25 cellular contexts compared by ENCODE assay signal in the genomic region with DNA sequence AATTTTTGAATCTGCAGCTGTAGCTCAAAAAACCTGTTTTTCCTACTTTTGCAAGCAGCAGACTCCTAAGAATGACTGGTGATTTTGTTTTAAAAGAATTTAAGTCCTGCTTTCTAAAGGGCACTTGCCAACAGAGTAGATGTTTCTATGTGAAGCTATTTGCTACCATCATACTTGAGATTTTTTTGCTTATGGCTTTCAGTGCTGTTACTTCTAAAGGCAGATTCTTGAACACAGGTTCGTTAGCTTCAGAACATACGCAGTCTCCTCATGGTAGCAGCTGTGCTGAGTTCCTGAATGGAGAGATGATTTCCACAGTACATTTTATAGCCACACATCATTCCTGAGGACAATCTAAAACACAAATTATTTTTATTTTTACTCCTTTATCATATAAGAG. TPM values are rescaled to one million over a fixed set of nuclear protein-coding genes. Genes with fewer than 3 reads are reported as not detected.
DNase-seq lines count a peak whose midpoint lies in the region; ATAC-seq and TF ChIP-seq lines count a peak whose summit lies in the region.
"Had no signal": no experiment of that assay in that cellular context is flagged by ENCODE, and none has a peak within 500 bp of the region (broad histone marks: within the 10 kb centered on the region; RNA-seq: fewer than 3 reads in every experiment).

No MANE protein-coding gene starts in this region.

- no peak overlapping the region for H3K18ac ChIP-seq in neuronal stem cell (ENCODE audit: low read length)

- ATAC-seq in right cardiac atrium: no peak
- no peak for ATAC-seq in body of pancreas
- ATAC-seq: activated T-cell treated with anti-CD3 and anti-CD28 coated beads, Interleukin-2, amount 50 U/mL, for 72 hours; left colon; naive thymus-derived CD8-positive, alpha-beta T cell; Panc1; stimulated activated naive B cell treated with anti-CD40 and anti-IgM and Interleukin-4, amounts not matched to agents 10 μg/mL and 1 μg/mL and 100 μg/mL, for 72 hours had no signal

- peaks cover 3% of the 10 kb centered on the region for H3K27me3 Mint-ChIP-seq in activated naive CD8-positive, alpha-beta T cell treated with anti-CD3 and anti-CD28 coated beads for 36 hours
- H3K27me3 Mint-ChIP-seq: activated CD4-positive, alpha-beta T cell treated with anti-CD3 and anti-CD28 coated beads, Interleukin-2, amount 10 ng/mL, durations not matched to agents 24 days and 14 days; stimulated activated naive B cell treated with anti-CD40 and anti-IgM and Interleukin-4, amounts not matched to agents 10 μg/mL and 1 μg/mL and 100 μg/mL, for 72 hours had no signal

- TF ChIP-seq POLR2A in body of pancreas (IDR thresholded peaks at IDR 0.05): no peak

- H3K4me1 ChIP-seq in left ventricle myocardium inferior (peaks cover 61% of the 10 kb centered on the region), right cardiac atrium (ENCODE audit: control insufficient read depth, insufficient read depth, low read length) (no peaks in the 10 kb centered on the region), body of pancreas (peaks cover 52% of the 10 kb centered on the region), neuronal stem cell (ENCODE audit: control insufficient read depth in 2 of 2, insufficient read depth in 1 of 2, low read depth in 1 of 2, low read length in 2 of 2) (no peaks in the 10 kb centered on the region), tibial artery (peaks cover 0 to 46% (median 11%) of the 10 kb centered on the region in 4 donors)
- H3K4me1 ChIP-seq: tibial nerve had no signal

- H3K27ac ChIP-seq in left ventricle myocardium inferior (replicated peaks) (peak overlapping the region; percentile 45), right cardiac atrium (ENCODE audit: low read length) (no peak overlapping the region), body of pancreas (peak overlapping the region in 3 of 4 donors; percentile 76 to 79 (median 76)), neuronal stem cell (replicated peaks; ENCODE audit: low read length) (no peak overlapping the region), tibial artery (peak overlapping the region; percentile 68 to 75)
- H3K27ac ChIP-seq: BLaER1, tibial nerve had no signal

- 84% methylated on average over 2 of the region's 2 CpGs for WGBS in right cardiac atrium
- WGBS in body of pancreas, 2 donors: 34% methylated on average over 2 of the region's 2 CpGs
- no CpG with 5 or more reads among the region's 2 CpGs for WGBS in neuronal stem cell (ENCODE audit: extremely low coverage in 2 of 2, insufficient read length in 2 of 2, insufficient replicate concordance in 1 of 2), 2 donors

- no peak overlapping the region for H2BK15ac ChIP-seq in neuronal stem cell (ENCODE audit: low read length)

- no peak overlapping the region for H2BK12ac ChIP-seq in neuronal stem cell (ENCODE audit: low read length)

- H3K4ac ChIP-seq in neuronal stem cell (ENCODE audit: low read length): no peak overlapping the region

- no peak overlapping the region for H3K4me3 Mint-ChIP-seq in activated naive CD8-positive, alpha-beta T cell treated with anti-CD3 and anti-CD28 coated beads for 36 hours
- H3K4me3 Mint-ChIP-seq: activated CD4-positive, alpha-beta T cell treated with anti-CD3 and anti-CD28 coated beads, Interleukin-2, amount 10 ng/mL, durations not matched to agents 24 days and 14 days; activated T-cell treated with anti-CD3 and anti-CD28 coated beads, Interleukin-2, amount 50 U/mL, for 72 hours; naive thymus-derived CD8-positive, alpha-beta T cell; stimulated activated naive B cell treated with anti-CD40 and anti-IgM and Interleukin-4, amounts not matched to agents 10 μg/mL and 1 μg/mL and 100 μg/mL, for 72 hours; T-helper 1 cell treated with Interleukin-12 subunit alpha and Interleukin-12 subunit beta and Interleukin-4 antibody, amounts not matched to agents 30 μg/mL and 1 μg/mL, for 36 hours had no signal

- no peak overlapping the region for H2AK5ac ChIP-seq in neuronal stem cell (ENCODE audit: low read depth, low read length)

- no peak overlapping the region for H3K27ac Mint-ChIP-seq in activated naive CD8-positive, alpha-beta T cell treated with anti-CD3 and anti-CD28 coated beads for 36 hours
- H3K27ac Mint-ChIP-seq: activated CD4-positive, alpha-beta T cell treated with anti-CD3 and anti-CD28 coated beads, Interleukin-2, amount 10 ng/mL, durations not matched to agents 24 days and 14 days; activated T-cell treated with anti-CD3 and anti-CD28 coated beads, Interleukin-2, amount 50 U/mL, for 72 hours; naive thymus-derived CD8-positive, alpha-beta T cell; stimulated activated naive B cell treated with anti-CD40 and anti-IgM and Interleukin-4, amounts not matched to agents 10 μg/mL and 1 μg/mL and 100 μg/mL, for 72 hours; T-helper 1 cell treated with Interleukin-12 subunit alpha and Interleukin-12 subunit beta and Interleukin-4 antibody, amounts not matched to agents 30 μg/mL and 1 μg/mL, for 36 hours had no signal

- H3K9ac ChIP-seq in neuronal stem cell (ENCODE audit: low read depth, low read length, poor library complexity): no peak overlapping the region
- H3K9ac ChIP-seq: BLaER1 had no signal

- no peak overlapping the region for H3K14ac ChIP-seq in neuronal stem cell (ENCODE audit: low read length)

- H3K4me3 ChIP-seq in left ventricle myocardium inferior: peak overlapping the region; percentile 2
- H3K4me3 ChIP-seq in right cardiac atrium (ENCODE audit: low read length): no peak overlapping the region
- no peak overlapping the region for H3K4me3 ChIP-seq in body of pancreas
- H3K4me3 ChIP-seq in neuronal stem cell (ENCODE audit: low read length in 2 of 2): no peak overlapping the region
- no peak overlapping the region for H3K4me3 ChIP-seq in tibial artery
- H3K4me3 ChIP-seq: BLaER1, tibial nerve had no signal

- H3K79me1 ChIP-seq in neuronal stem cell (ENCODE audit: low read depth, low read length): no peaks in the 10 kb centered on the region

- H3K23ac ChIP-seq in neuronal stem cell (ENCODE audit: low read depth, low read length, poor library complexity): no peak overlapping the region

- H2BK120ac ChIP-seq in neuronal stem cell (ENCODE audit: low read depth, low read length): no peak overlapping the region

- H3K9me3 Mint-ChIP-seq in activated naive CD8-positive, alpha-beta T cell treated with anti-CD3 and anti-CD28 coated beads for 36 hours: no peaks in the 10 kb centered on the region
- H3K9me3 Mint-ChIP-seq: activated CD4-positive, alpha-beta T cell treated with anti-CD3 and anti-CD28 coated beads, Interleukin-2, amount 10 ng/mL, durations not matched to agents 24 days and 14 days; activated T-cell treated with anti-CD3 and anti-CD28 coated beads, Interleukin-2, amount 50 U/mL, for 72 hours; naive thymus-derived CD8-positive, alpha-beta T cell; stimulated activated naive B cell treated with anti-CD40 and anti-IgM and Interleukin-4, amounts not matched to agents 10 μg/mL and 1 μg/mL and 100 μg/mL, for 72 hours; T-helper 1 cell treated with Interleukin-12 subunit alpha and Interleukin-12 subunit beta and Interleukin-4 antibody, amounts not matched to agents 30 μg/mL and 1 μg/mL, for 36 hours had no signal

- TF ChIP-seq CTCF in left ventricle myocardium inferior (IDR thresholded peaks at IDR 0.05; ENCODE audit: borderline replicate concordance): no peak
- TF ChIP-seq CTCF in body of pancreas (IDR thresholded peaks at IDR 0.05): no peak
- TF ChIP-seq CTCF in tibial artery (IDR thresholded peaks at IDR 0.05): no peak

- no peaks in the 10 kb centered on the region for H3K36me3 ChIP-seq in left ventricle myocardium inferior
- no peaks in the 10 kb centered on the region for H3K36me3 ChIP-seq in body of pancreas (replicated peaks in 1 of 2; ENCODE audit: insufficient read depth in 1 of 2, low read depth in 2 of 2)
- H3K36me3 ChIP-seq in neuronal stem cell (replicated peaks in 1 of 2; ENCODE audit: control insufficient read depth in 2 of 2, insufficient read depth in 2 of 2, low read length in 2 of 2): no peaks in the 10 kb centered on the region
- H3K36me3 ChIP-seq in tibial artery: no peaks in the 10 kb centered on the region
- H3K36me3 ChIP-seq: BLaER1, tibial nerve had no signal

- no peak overlapping the region for H2BK5ac ChIP-seq in neuronal stem cell (ENCODE audit: low read length)

- H4K8ac ChIP-seq in neuronal stem cell (ENCODE audit: low read depth, low read length): no peak overlapping the region

- no peaks in the 10 kb centered on the region for H3K36me3 Mint-ChIP-seq in activated naive CD8-positive, alpha-beta T cell treated with anti-CD3 and anti-CD28 coated beads for 36 hours
- H3K36me3 Mint-ChIP-seq: naive thymus-derived CD8-positive, alpha-beta T cell; stimulated activated naive B cell treated with anti-CD40 and anti-IgM and Interleukin-4, amounts not matched to agents 10 μg/mL and 1 μg/mL and 100 μg/mL, for 72 hours had no signal

- H3K9me3 ChIP-seq in left ventricle myocardium inferior (replicated peaks): no peaks in the 10 kb centered on the region
- H3K9me3 ChIP-seq in right cardiac atrium (ENCODE audit: control insufficient read depth, low read length): no peaks in the 10 kb centered on the region
- H3K9me3 ChIP-seq in body of pancreas: no peaks in the 10 kb centered on the region
- H3K9me3 ChIP-seq in neuronal stem cell (replicated peaks in 1 of 2; ENCODE audit: control insufficient read depth in 2 of 2, insufficient read depth in 1 of 2, low read depth in 1 of 2, low read length in 2 of 2): no peaks in the 10 kb centered on the region
- no peaks in the 10 kb centered on the region for H3K9me3 ChIP-seq in tibial artery
- H3K9me3 ChIP-seq: BLaER1, tibial nerve had no signal

- H3K4me2 ChIP-seq in neuronal stem cell (ENCODE audit: insufficient read depth, low read length, poor library complexity, severe bottlenecking): no peak overlapping the region
- H3K4me2 ChIP-seq: BLaER1 had no signal

- no peaks in the 10 kb centered on the region for H3K4me1 Mint-ChIP-seq in activated naive CD8-positive, alpha-beta T cell treated with anti-CD3 and anti-CD28 coated beads for 36 hours
- H3K4me1 Mint-ChIP-seq: activated CD4-positive, alpha-beta T cell treated with anti-CD3 and anti-CD28 coated beads, Interleukin-2, amount 10 ng/mL, durations not matched to agents 24 days and 14 days; naive thymus-derived CD8-positive, alpha-beta T cell; stimulated activated naive B cell treated with anti-CD40 and anti-IgM and Interleukin-4, amounts not matched to agents 10 μg/mL and 1 μg/mL and 100 μg/mL, for 72 hours had no signal

- no peak overlapping the region for H4K91ac ChIP-seq in neuronal stem cell (ENCODE audit: low read depth, low read length, poor library complexity)

- H2AFZ ChIP-seq in neuronal stem cell (ENCODE audit: low read length): peak overlapping the region; percentile 50

- DNase-seq in left ventricle myocardium inferior: no peak
- no peak for DNase-seq in right cardiac atrium
- DNase-seq in body of pancreas: no peak
- no peak for DNase-seq in neuronal stem cell (ENCODE audit: low spot score)
- DNase-seq in tibial artery: no peak
- DNase-seq in activated naive CD8-positive, alpha-beta T cell treated with anti-CD3 and anti-CD28 coated beads for 36 hours: no peak
- no peak for DNase-seq in effector CD8-positive, alpha-beta T cell (lab: John Stamatoyannopoulos, UW)
- no peak for DNase-seq in DMS53 (lab: John Stamatoyannopoulos, UW)
- DNase-seq: activated CD4-positive, alpha-beta T cell treated with anti-CD3 and anti-CD28 coated beads, Interleukin-2, amount 10 ng/mL, durations not matched to agents 24 days and 14 days; activated naive CD4-positive, alpha-beta T cell treated with anti-CD3 and anti-CD28 coated beads, Interleukin-2, amount 50 U/mL, for 16 hours; activated T-cell treated with anti-CD3 and anti-CD28 coated beads, Interleukin-2, amount 50 U/mL, for 72 hours; aorta; Calu3; EL; glutamatergic neuron; left colon; naive thymus-derived CD8-positive, alpha-beta T cell; NCI-H1417; NCI-H510A; stimulated activated CD4-positive, alpha-beta T cell treated with anti-CD3 and anti-CD28 coated beads, Interleukin-2, amount 100 ng/mL, for 48 hours; stimulated activated naive B cell treated with anti-CD40 and anti-IgM and Interleukin-4, amounts not matched to agents 10 μg/mL and 1 μg/mL and 100 μg/mL, for 72 hours had no signal

- no peaks in the 10 kb centered on the region for H3K27me3 ChIP-seq in left ventricle myocardium inferior (ENCODE audit: low read depth)
- H3K27me3 ChIP-seq in right cardiac atrium (ENCODE audit: control insufficient read depth, insufficient read depth): no peaks in the 10 kb centered on the region
- H3K27me3 ChIP-seq in body of pancreas: no peaks in the 10 kb centered on the region
- no peaks in the 10 kb centered on the region for H3K27me3 ChIP-seq in neuronal stem cell (ENCODE audit: control insufficient read depth in 3 of 3, insufficient read depth in 3 of 3, low read depth in 1 of 3, low read length in 3 of 3)
- no peaks in the 10 kb centered on the region for H3K27me3 ChIP-seq in tibial artery
- H3K27me3 ChIP-seq: BLaER1, tibial nerve had no signal

- intact Hi-C loops in left ventricle myocardium inferior (cut with micrococcal nuclease): no loop called here
- intact Hi-C loops in right cardiac atrium (cut with DNase I): no loop called here
- intact Hi-C loops in body of pancreas (cut with DNase I): no loop called here
- intact Hi-C loops in tibial artery (cut with DNase I; ENCODE audit: low total_unique reads): no loop called here

RNA-seq across cellular contexts. Expression of a gene that starts 24.4 kb away (rescaled TPM):
- 21.0 TPM for total RNA-seq in left ventricle myocardium inferior
- total RNA-seq in right cardiac atrium: 10 to 100 TPM; 31.3 to 75.9 (median 33.1) TPM
- polyA plus RNA-seq in right cardiac atrium: 16.7 TPM
- total RNA-seq in body of pancreas: 100 to 1,000 TPM; 100 to 104 TPM
- 5.8 TPM for polyA plus RNA-seq in neuronal stem cell (2013, experiment 1 of 2)
- 6.5 TPM for polyA plus RNA-seq in neuronal stem cell (2013, experiment 2 of 2)
- 10 to 100 TPM; 41.9 to 45.6 TPM for total RNA-seq in activated naive CD8-positive, alpha-beta T cell treated with anti-CD3 and anti-CD28 coated beads for 36 hours

Comparison
In these comparisons a context has a peak if more than half of its experiments do, and no peak if none do; other contexts are left out.
1. H3K27ac ChIP-seq: peak in left ventricle myocardium inferior (single experiment), body of pancreas (3 of 4) and tibial artery (2 of 2); none in right cardiac atrium (single experiment) and neuronal stem cell (single experiment).